Comparison of ENCODE assay signal across 8 cellular contexts in the genomic region with DNA sequence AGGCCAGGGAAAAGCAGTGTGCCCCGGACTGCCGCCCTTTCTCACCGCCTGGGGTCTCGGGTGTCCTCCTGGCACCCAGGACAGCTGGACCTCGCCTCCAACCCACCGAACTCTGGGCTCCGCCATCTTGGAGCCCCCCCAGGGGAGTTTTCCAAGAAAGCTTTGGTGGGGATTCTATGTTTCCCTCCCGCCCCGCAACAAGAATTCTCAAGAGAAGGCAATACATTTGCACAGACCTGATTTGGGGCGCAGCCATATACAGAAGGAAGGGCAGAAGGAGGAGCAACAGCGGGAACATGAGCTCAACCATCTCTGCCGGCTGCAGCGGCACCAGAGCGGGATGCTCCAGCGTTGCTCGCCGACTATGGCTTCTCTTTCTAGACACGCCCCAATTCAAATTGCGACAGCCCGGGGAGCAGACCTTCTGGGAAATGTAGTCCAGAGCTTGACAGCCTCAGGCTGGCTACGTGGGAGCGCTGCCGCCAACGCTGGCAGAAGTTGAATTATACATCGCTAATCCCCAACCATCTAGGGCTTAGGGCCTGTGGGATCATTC. TPM values are rescaled to one million over a fixed set of nuclear protein-coding genes. Genes with fewer than 3 reads are reported as not detected.
DNase-seq lines count a peak whose midpoint lies in the region; ATAC-seq and TF ChIP-seq lines count a peak whose summit lies in the region.

A gene with protein sequence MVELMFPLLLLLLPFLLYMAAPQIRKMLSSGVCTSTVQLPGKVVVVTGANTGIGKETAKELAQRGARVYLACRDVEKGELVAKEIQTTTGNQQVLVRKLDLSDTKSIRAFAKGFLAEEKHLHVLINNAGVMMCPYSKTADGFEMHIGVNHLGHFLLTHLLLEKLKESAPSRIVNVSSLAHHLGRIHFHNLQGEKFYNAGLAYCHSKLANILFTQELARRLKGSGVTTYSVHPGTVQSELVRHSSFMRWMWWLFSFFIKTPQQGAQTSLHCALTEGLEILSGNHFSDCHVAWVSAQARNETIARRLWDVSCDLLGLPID (minus strand): TSS at position 371 of the 556 bp plus-strand sequence. CDS start 61 bp downstream, at position 310.

- peaks cover 26% of the 10 kb centered on the region for H3K4me1 Mint-ChIP-seq in HFFc6 (ENCODE audit: low read depth)

- H3K4me1 ChIP-seq in testis: no peaks in the 10 kb centered on the region

- H3K36me3 Mint-ChIP-seq in HFFc6 (ENCODE audit: low read depth): peaks cover 18% of the 10 kb centered on the region
- peaks cover under 1 to 14% of the 10 kb centered on the region in 2 donors for H3K36me3 Mint-ChIP-seq in activated naive CD4-positive, alpha-beta T cell treated with anti-CD3 and anti-CD28 coated beads, Interleukin-2, amount 50 U/mL, for 72 hours

- peak within 1 kb of the TSS; percentile 92 to 93 for H3K27ac ChIP-seq in testis

- ATAC-seq in activated naive CD4-positive, alpha-beta T cell treated with anti-CD3 and anti-CD28 coated beads, Interleukin-2, amount 50 U/mL, for 72 hours: peak; percentile 78 to 86
- peak; percentile 91 for ATAC-seq in omental fat pad (ENCODE audit: low FRiP score)

- intact Hi-C loops in testis (cut with DNase I; ENCODE audit: low total_unique reads): no loop called here

- no peak for TF ChIP-seq CTCF in HFFc6 (IDR thresholded peaks at IDR 0.05)
- TF ChIP-seq CTCF in omental fat pad (IDR thresholded peaks at IDR 0.05): no peak
- no peak for TF ChIP-seq CTCF in testis (IDR thresholded peaks at IDR 0.05)

- peaks cover 4% of the 10 kb centered on the region for H3K27me3 Mint-ChIP-seq in HFFc6 (ENCODE audit: insufficient read depth)

- H3K4me3 ChIP-seq in testis: peak within 1 kb of the TSS; percentile 78 to 92

- TF ChIP-seq POLR2A in testis (IDR thresholded peaks at IDR 0.05): peak; percentile 85

- H3K27ac Mint-ChIP-seq in HFFc6: peak within 1 kb of the TSS; percentile 87
- H3K27ac Mint-ChIP-seq in activated naive CD4-positive, alpha-beta T cell treated with anti-CD3 and anti-CD28 coated beads, Interleukin-2, amount 50 U/mL, for 72 hours: peak within 1 kb of the TSS; percentile 93 to 96

- DNase-seq in GM04504 (ENCODE audit: low read depth) (peak; percentile 79), HFFc6 (peak; percentile 90), NCI-H1048 (lab: John Stamatoyannopoulos, UW) (peak; percentile 72), SKM-1 (lab: John Stamatoyannopoulos, UW; ENCODE audit: unreplicated experiment) (peak; percentile 33), glomerular endothelial cell (ENCODE audit: extremely low read depth, low read depth, low spot score) (peak; percentile 56), omental fat pad (ENCODE audit: low spot score) (peak; percentile 66), testis (peak; percentile 95)
- peak; percentile 78 to 82 for DNase-seq in activated naive CD4-positive, alpha-beta T cell treated with anti-CD3 and anti-CD28 coated beads, Interleukin-2, amount 50 U/mL, for 72 hours (ENCODE audit: low spot score in 2 of 2)

- no peaks in the 10 kb centered on the region for H3K27me3 ChIP-seq in testis

- no peaks in the 10 kb centered on the region for H3K36me3 ChIP-seq in testis (ENCODE audit: low read depth, missing control alignments)

- no peaks in the 10 kb centered on the region for H3K9me3 Mint-ChIP-seq in HFFc6
- no peaks in the 10 kb centered on the region for H3K9me3 Mint-ChIP-seq in activated naive CD4-positive, alpha-beta T cell treated with anti-CD3 and anti-CD28 coated beads, Interleukin-2, amount 50 U/mL, for 72 hours

- no peaks in the 10 kb centered on the region for H3K9me3 ChIP-seq in testis

- 1% methylated on average over 20 to 25 of the region's 25 CpGs for WGBS in testis, 2 donors

- peak within 1 kb of the TSS; percentile 95 for H3K4me3 Mint-ChIP-seq in HFFc6

RNA-seq across cellular contexts. Expression of the gene that starts here (rescaled TPM):
- total RNA-seq in HFFc6 (2021; fragmentation: NEBNext Ultra II Directional; extraction: Animal tissue kit (Norgen Biotek cat#: 25700)): 10 to 100 TPM; 46.1 to 51.9 (median 49.6) TPM
- total RNA-seq in activated naive CD4-positive, alpha-beta T cell treated with anti-CD3 and anti-CD28 coated beads, Interleukin-2, amount 50 U/mL, for 72 hours: 10 to 100 TPM; 41.5 to 54.6 TPM
- total RNA-seq in glomerular endothelial cell (65.3 and 74.7 TPM in 2 replicates), omental fat pad (10 to 100 TPM; 29.4 to 38.8 (median 35.3) TPM), testis (10 to 100 TPM; 82.4 to 87.5 TPM)
- 63.2 TPM for polyA plus RNA-seq in testis (ENCODE audit: insufficient read depth, low read depth, low replicate concordance)

Comparison
In these comparisons a context has a peak if more than half of its experiments do, and no peak if none do; other contexts are left out.
1. Peak in every context shown above with its lines: DNase-seq, ATAC-seq, H3K4me3 ChIP-seq and H3K27ac ChIP-seq.
2. DNase-seq: peak in every context shown above with its lines; median percentile 95 in testis; 90 in HFFc6; 80 in activated naive CD4-positive, alpha-beta T cell treated with anti-CD3 and anti-CD28 coated beads, Interleukin-2, amount 50 U/mL, for 72 hours; 79 in GM04504; 72 in NCI-H1048; 66 in omental fat pad; 56 in glomerular endothelial cell; 33 in SKM-1.